1 cellular context compared by ENCODE assay signal in the genomic region with DNA sequence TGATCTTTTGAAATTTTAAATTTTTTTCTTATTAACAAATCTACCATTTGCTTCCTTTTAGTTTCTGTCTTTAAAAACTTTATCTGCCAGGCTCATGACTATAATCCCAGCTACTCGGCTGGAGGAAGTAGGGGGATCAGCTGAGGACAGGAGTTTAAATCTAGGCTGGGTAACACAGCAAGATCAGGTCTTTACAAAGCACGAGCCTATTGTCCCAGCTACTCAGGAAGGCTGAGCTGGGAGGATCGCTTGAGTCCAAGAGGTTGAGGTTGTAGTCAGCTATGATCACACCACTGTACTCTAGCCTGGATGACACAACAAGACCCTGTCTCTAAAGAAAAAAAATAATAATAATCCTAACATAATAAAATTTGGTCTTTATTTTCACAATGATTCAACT.
TF ChIP-seq lines count a peak whose summit lies in the region.

No MANE protein-coding gene starts in this region.

TF ChIP-seq in A549, 52 proteins besides CTCF, POLR2A, EP300 and RAD21 (continued from another document):
- TF ChIP-seq, protein P1, sequence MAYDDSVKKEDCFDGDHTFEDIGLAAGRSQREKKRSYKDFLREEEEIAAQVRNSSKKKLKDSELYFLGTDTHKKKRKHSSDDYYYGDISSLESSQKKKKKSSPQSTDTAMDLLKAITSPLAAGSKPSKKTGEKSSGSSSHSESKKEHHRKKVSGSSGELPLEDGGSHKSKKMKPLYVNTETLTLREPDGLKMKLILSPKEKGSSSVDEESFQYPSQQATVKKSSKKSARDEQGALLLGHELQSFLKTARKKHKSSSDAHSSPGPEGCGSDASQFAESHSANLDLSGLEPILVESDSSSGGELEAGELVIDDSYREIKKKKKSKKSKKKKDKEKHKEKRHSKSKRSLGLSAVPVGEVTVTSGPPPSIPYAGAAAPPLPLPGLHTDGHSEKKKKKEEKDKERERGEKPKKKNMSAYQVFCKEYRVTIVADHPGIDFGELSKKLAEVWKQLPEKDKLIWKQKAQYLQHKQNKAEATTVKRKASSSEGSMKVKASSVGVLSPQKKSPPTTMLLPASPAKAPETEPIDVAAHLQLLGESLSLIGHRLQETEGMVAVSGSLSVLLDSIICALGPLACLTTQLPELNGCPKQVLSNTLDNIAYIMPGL (CRISPR knock-in tag; IDR thresholded peaks at IDR 0.05; ENCODE audit: borderline replicate concordance): no peak
- TF ChIP-seq MAZ (IDR thresholded peaks at IDR 0.05; ENCODE audit: borderline replicate concordance, low read depth, low read length): no peak
- no peak for TF ChIP-seq TP53 (CRISPR knock-in tag; IDR thresholded peaks at IDR 0.05)
- no peak for TF ChIP-seq RCOR1 (IDR thresholded peaks at IDR 0.05; ENCODE audit: low read depth, low read length)
- TF ChIP-seq HDAC2 (IDR thresholded peaks at IDR 0.05): no peak
- TF ChIP-seq CBX8 (IDR thresholded peaks at IDR 0.05): no peak
- TF ChIP-seq SREBF2 (IDR thresholded peaks at IDR 0.05): no peak
- TF ChIP-seq FOSL2 (IDR thresholded peaks at IDR 0.05): no peak
- no peak for TF ChIP-seq FOSL2 (CRISPR knock-in tag; IDR thresholded peaks at IDR 0.05)
- TF ChIP-seq MYC (IDR thresholded peaks at IDR 0.05; ENCODE audit: borderline replicate concordance, low read length): no peak
- TF ChIP-seq, protein P2, sequence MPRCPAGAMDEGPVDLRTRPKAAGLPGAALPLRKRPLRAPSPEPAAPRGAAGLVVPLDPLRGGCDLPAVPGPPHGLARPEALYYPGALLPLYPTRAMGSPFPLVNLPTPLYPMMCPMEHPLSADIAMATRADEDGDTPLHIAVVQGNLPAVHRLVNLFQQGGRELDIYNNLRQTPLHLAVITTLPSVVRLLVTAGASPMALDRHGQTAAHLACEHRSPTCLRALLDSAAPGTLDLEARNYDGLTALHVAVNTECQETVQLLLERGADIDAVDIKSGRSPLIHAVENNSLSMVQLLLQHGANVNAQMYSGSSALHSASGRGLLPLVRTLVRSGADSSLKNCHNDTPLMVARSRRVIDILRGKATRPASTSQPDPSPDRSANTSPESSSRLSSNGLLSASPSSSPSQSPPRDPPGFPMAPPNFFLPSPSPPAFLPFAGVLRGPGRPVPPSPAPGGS (IDR thresholded peaks at IDR 0.05): no peak
- TF ChIP-seq EHF (CRISPR knock-in tag; IDR thresholded peaks at IDR 0.05): no peak
- TF ChIP-seq RARB (CRISPR knock-in tag; IDR thresholded peaks at IDR 0.05): no peak
- TF ChIP-seq REST (IDR thresholded peaks at IDR 0.05): no peak
- TF ChIP-seq, protein P3, sequence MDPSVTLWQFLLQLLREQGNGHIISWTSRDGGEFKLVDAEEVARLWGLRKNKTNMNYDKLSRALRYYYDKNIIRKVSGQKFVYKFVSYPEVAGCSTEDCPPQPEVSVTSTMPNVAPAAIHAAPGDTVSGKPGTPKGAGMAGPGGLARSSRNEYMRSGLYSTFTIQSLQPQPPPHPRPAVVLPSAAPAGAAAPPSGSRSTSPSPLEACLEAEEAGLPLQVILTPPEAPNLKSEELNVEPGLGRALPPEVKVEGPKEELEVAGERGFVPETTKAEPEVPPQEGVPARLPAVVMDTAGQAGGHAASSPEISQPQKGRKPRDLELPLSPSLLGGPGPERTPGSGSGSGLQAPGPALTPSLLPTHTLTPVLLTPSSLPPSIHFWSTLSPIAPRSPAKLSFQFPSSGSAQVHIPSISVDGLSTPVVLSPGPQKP (IDR thresholded peaks at IDR 0.05; ENCODE audit: low read depth, low read length): no peak
- TF ChIP-seq, protein P4, sequence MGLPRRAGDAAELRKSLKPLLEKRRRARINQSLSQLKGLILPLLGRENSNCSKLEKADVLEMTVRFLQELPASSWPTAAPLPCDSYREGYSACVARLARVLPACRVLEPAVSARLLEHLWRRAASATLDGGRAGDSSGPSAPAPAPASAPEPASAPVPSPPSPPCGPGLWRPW (IDR thresholded peaks at IDR 0.05): no peak
- no peak for TF ChIP-seq HOXB13 (CRISPR knock-in tag; IDR thresholded peaks at IDR 0.05; ENCODE audit: low read depth)
